ENCODE assay signal across 18 cellular contexts in the genomic region with DNA sequence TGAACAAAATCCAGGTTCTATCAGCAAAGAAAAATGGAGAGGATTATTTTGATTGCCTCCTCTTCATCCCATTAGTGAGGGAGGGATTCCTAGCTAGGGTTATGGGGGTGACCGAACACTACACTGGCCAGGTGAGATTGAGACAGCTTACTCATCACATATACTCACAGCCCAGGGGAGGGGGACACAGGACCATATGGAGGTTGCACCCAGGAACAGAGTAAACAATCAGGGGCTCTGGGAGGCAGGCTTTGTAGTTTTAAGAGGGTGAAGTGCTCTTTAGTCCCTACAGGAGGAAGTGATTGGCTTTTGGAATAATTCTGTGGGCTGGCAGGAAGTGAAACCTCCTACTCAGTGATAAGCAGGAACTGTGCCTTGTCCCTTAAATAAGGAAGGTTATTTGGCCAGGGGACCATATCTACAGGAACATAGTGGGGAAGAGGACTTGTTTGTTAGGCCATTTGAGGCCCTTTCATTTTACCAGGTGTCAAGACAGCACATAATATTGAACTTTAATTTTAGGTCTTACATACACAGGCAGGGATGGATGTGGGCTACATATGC. TPM values are rescaled to one million over a fixed set of nuclear protein-coding genes. Genes with fewer than 3 reads are reported as not detected.
A peak's percentile ranks its signal among the peaks of the same experiment; 100 is the strongest.
DNase-seq lines count a peak whose midpoint lies in the region; ATAC-seq, FAIRE-seq and TF ChIP-seq lines count a peak whose summit lies in the region.
"Had no signal": no experiment of that assay in that cellular context is flagged by ENCODE, and none has a peak within 500 bp of the region (broad histone marks: within the 10 kb centered on the region; RNA-seq: fewer than 3 reads in every experiment).

No MANE protein-coding gene starts in this region.

- H3K27ac ChIP-seq in mammary epithelial cell (ENCODE audit: insufficient read depth, low read depth, low read length) = no peak overlapping the region
- H3K27ac ChIP-seq: ovary, uterus had no signal

- DNase-seq in MCF 10A (ENCODE audit: unreplicated experiment) (no peak), mammary epithelial cell (no peak), NOMO-1 treated with DMSO at 0.1 percent for 48 hours (lab: John Stamatoyannopoulos, UW; ENCODE audit: unreplicated experiment) (peak; percentile 92), urothelium cell line (ENCODE audit: low spot score) (no peak), mucosa of gallbladder (ENCODE audit: low spot score) (no peak)
- peak; percentile 18 for DNase-seq in stimulated activated naive B cell treated with anti-CD40 and anti-IgM and Interleukin-4, amounts not matched to agents 10 μg/mL and 1 μg/mL and 100 μg/mL, for 72 hours
- DNase-seq: activated gamma-delta T cell treated with Interleukin-2 at 50 U/mL for 16 hours; head of caudate nucleus; HFFc6; left cardiac atrium; NCI-H2227 treated with DMSO at 0.1 percent for 48 hours; ovary; SK-N-SH; stimulated activated CD4-positive, alpha-beta T cell treated with anti-CD3 and anti-CD28 coated beads, Interleukin-15, amount 100 ng/mL, for 24 hours; uterus had no signal

- H3K9me3 ChIP-seq in mammary epithelial cell (replicated peaks; ENCODE audit: insufficient read depth, low read length) = peaks cover 4% of the 10 kb centered on the region
- H3K9me3 ChIP-seq: ovary, SK-N-SH, uterus had no signal

- no peak overlapping the region for H3K4me3 Mint-ChIP-seq in MCF 10A (ENCODE audit: unreplicated experiment)
- peak overlapping the region; percentile 55 for H3K4me3 Mint-ChIP-seq in dendritic cell treated with granulocyte-macrophage colony-stimulating factor and Interleukin-4, amounts not matched to agents 40 ng/mL and 50 ng/mL, for 4 days
- H3K4me3 Mint-ChIP-seq in stimulated activated naive B cell treated with anti-CD40 and anti-IgM and Interleukin-4, amounts not matched to agents 10 μg/mL and 1 μg/mL and 100 μg/mL, for 72 hours = peak overlapping the region; percentile 11 to 42
- H3K4me3 Mint-ChIP-seq: HFFc6 had no signal

- WGBS in mammary epithelial cell (ENCODE audit: low coverage, missing lambda C conversion rate) = 100% methylated on average over 1 of the region's 1 CpG

- POLR2A ChIA-PET in MCF 10A (lab: Yijun Ruan, JAX) = interaction anchor here (1.4 kb wide), 1 partner anchor 12 kb away, joined by 6 read pairs; no protein-coding TSS in a partner anchor

- H3K36me3 ChIP-seq in mammary epithelial cell (ENCODE audit: insufficient read depth, low read length) = no peaks in the 10 kb centered on the region
- H3K36me3 ChIP-seq: ovary, uterus had no signal

- no peaks in the 10 kb centered on the region for H3K79me2 ChIP-seq in mammary epithelial cell (ENCODE audit: insufficient read depth, low read length)

- intact Hi-C loops in MCF 10A (cut with micrococcal nuclease) (no loop called here), mammary epithelial cell (cut with micrococcal nuclease) (no loop called here)
- intact Hi-C loops in dendritic cell treated with granulocyte-macrophage colony-stimulating factor and Interleukin-4, amounts not matched to agents 40 ng/mL and 50 ng/mL, for 4 days (cut with micrococcal nuclease) = no loop called here

- no peaks in the 10 kb centered on the region for H3K9me3 Mint-ChIP-seq in MCF 10A (ENCODE audit: unreplicated experiment)
- no peaks in the 10 kb centered on the region for H3K9me3 Mint-ChIP-seq in dendritic cell treated with granulocyte-macrophage colony-stimulating factor and Interleukin-4, amounts not matched to agents 40 ng/mL and 50 ng/mL, for 4 days
- peaks cover 0 to 3% of the 10 kb centered on the region in 2 donors for H3K9me3 Mint-ChIP-seq in stimulated activated naive B cell treated with anti-CD40 and anti-IgM and Interleukin-4, amounts not matched to agents 10 μg/mL and 1 μg/mL and 100 μg/mL, for 72 hours

- dilution Hi-C loops in mammary epithelial cell (cut with HindIII; ENCODE audit: low sequenced_read_pairs) = no loop called here

- H3K36me3 Mint-ChIP-seq in MCF 10A (ENCODE audit: insufficient read depth, unreplicated experiment) = no peaks in the 10 kb centered on the region
- H3K36me3 Mint-ChIP-seq in dendritic cell treated with granulocyte-macrophage colony-stimulating factor and Interleukin-4, amounts not matched to agents 40 ng/mL and 50 ng/mL, for 4 days (ENCODE audit: low read depth) = peaks cover 5% of the 10 kb centered on the region
- H3K36me3 Mint-ChIP-seq in stimulated activated naive B cell treated with anti-CD40 and anti-IgM and Interleukin-4, amounts not matched to agents 10 μg/mL and 1 μg/mL and 100 μg/mL, for 72 hours = no peaks in the 10 kb centered on the region

- H3K4me2 ChIP-seq in mammary epithelial cell (ENCODE audit: insufficient read depth, low read depth, low read length) = no peak overlapping the region
- H3K4me2 ChIP-seq: SK-N-SH had no signal

- peaks cover 2% of the 10 kb centered on the region for H4K20me1 ChIP-seq in mammary epithelial cell (ENCODE audit: insufficient read depth, low read length)

- BruUV-seq in MCF 10A (replicated peaks; lab: Mats Ljungman, UMichigan) (no TSS peak), mammary epithelial cell (replicated peaks; lab: Mats Ljungman, UMichigan) (no TSS peak)

- H3K27me3 Mint-ChIP-seq in MCF 10A (ENCODE audit: insufficient read depth, unreplicated experiment) = no peaks in the 10 kb centered on the region
- H3K27me3 Mint-ChIP-seq in dendritic cell treated with granulocyte-macrophage colony-stimulating factor and Interleukin-4, amounts not matched to agents 40 ng/mL and 50 ng/mL, for 4 days = no peaks in the 10 kb centered on the region
- no peaks in the 10 kb centered on the region for H3K27me3 Mint-ChIP-seq in stimulated activated naive B cell treated with anti-CD40 and anti-IgM and Interleukin-4, amounts not matched to agents 10 μg/mL and 1 μg/mL and 100 μg/mL, for 72 hours

- TF ChIP-seq CTCF in MCF 10A (IDR thresholded peaks at IDR 0.05; ENCODE audit: unreplicated experiment) = no peak
- no peak for TF ChIP-seq CTCF in mammary epithelial cell (conservative IDR thresholded peaks at IDR 0.05 in 1 of 2, IDR thresholded peaks at IDR 0.05 in 1 of 2; ENCODE audit: extremely low read depth in 1 of 2, insufficient read depth in 1 of 2, low read depth in 1 of 2, low read length in 2 of 2)

- peak overlapping the region; percentile 27 for H3K27ac Mint-ChIP-seq in MCF 10A (ENCODE audit: low read depth, unreplicated experiment)
- peak overlapping the region; percentile 64 for H3K27ac Mint-ChIP-seq in dendritic cell treated with granulocyte-macrophage colony-stimulating factor and Interleukin-4, amounts not matched to agents 40 ng/mL and 50 ng/mL, for 4 days
- peak overlapping the region; percentile 68 for H3K27ac Mint-ChIP-seq in stimulated activated naive B cell treated with anti-CD40 and anti-IgM and Interleukin-4, amounts not matched to agents 10 μg/mL and 1 μg/mL and 100 μg/mL, for 72 hours
- H3K27ac Mint-ChIP-seq: HFFc6 had no signal

- ATAC-seq in stimulated activated naive B cell treated with anti-CD40 and anti-IgM and Interleukin-4, amounts not matched to agents 10 μg/mL and 1 μg/mL and 100 μg/mL, for 72 hours (replicated peaks) = peak; percentile 70 to 76
- ATAC-seq in GM19397 (IDR thresholded peaks at IDR 0.05; ENCODE audit: unreplicated experiment) = no peak

- in situ Hi-C loops in mammary epithelial cell (cut with MboI; ENCODE audit: low sequenced_read_pairs in 2 of 2) = no loop called here

- CTCF ChIA-PET in MCF 10A (lab: Yijun Ruan, JAX) (interaction anchor here (6.7 kb wide), 1 partner anchor 18 kb away, joined by 60 read pairs; a partner anchor contains a TSS), mammary epithelial cell (lab: Charles Lee; ENCODE audit: low non-redundant PET) (no interaction called here)

- H3K4me1 ChIP-seq in mammary epithelial cell (ENCODE audit: insufficient read depth, low read length) = peaks cover 14% of the 10 kb centered on the region
- H3K4me1 ChIP-seq: uterus had no signal

- FAIRE-seq in urothelium cell line (lab: Jason Lieb, UNC) = no peak
- FAIRE-seq: endothelial cell of umbilical vein had no signal

- H3K27me3 ChIP-seq in mammary epithelial cell (ENCODE audit: insufficient read depth, low read length) = peaks cover 9% of the 10 kb centered on the region
- H3K27me3 ChIP-seq: ovary, uterus had no signal

- no peak overlapping the region for H3K9ac ChIP-seq in mammary epithelial cell (ENCODE audit: insufficient read depth, low read length)
- H3K9ac ChIP-seq: SK-N-SH had no signal

- H2AFZ ChIP-seq in mammary epithelial cell (ENCODE audit: low read depth, low read length) = no peak overlapping the region

- peaks cover 13% of the 10 kb centered on the region for H3K4me1 Mint-ChIP-seq in MCF 10A (ENCODE audit: insufficient read depth, unreplicated experiment)
- peaks cover 93% of the 10 kb centered on the region for H3K4me1 Mint-ChIP-seq in dendritic cell treated with granulocyte-macrophage colony-stimulating factor and Interleukin-4, amounts not matched to agents 40 ng/mL and 50 ng/mL, for 4 days (ENCODE audit: low read depth)
- peaks cover 27 to 46% of the 10 kb centered on the region in 2 donors for H3K4me1 Mint-ChIP-seq in stimulated activated naive B cell treated with anti-CD40 and anti-IgM and Interleukin-4, amounts not matched to agents 10 μg/mL and 1 μg/mL and 100 μg/mL, for 72 hours

- no peak overlapping the region for H3K4me3 ChIP-seq in mammary epithelial cell (replicated peaks in 1 of 3; ENCODE audit: insufficient read depth in 1 of 3, low read depth in 2 of 3, low read length in 3 of 3)
- H3K4me3 ChIP-seq: ovary, uterus had no signal

RNA-seq across cellular contexts. Expression of a gene that starts 17.5 kb away (rescaled TPM):
- 9.9 and 10.6 TPM in 2 replicates for total RNA-seq in MCF 10A (2022)
- total RNA-seq in mammary epithelial cell = 1 to 10 TPM; 2.7 to 5.6 TPM
- polyA plus RNA-seq in mammary epithelial cell = 4.5 TPM
- 6.4 TPM for polyA minus RNA-seq in mammary epithelial cell
- total RNA-seq in mucosa of gallbladder = 11.0 TPM

RNA-seq across cellular contexts. Expression of a gene that starts 40.8 kb away (rescaled TPM):
- total RNA-seq in MCF 10A (2022) = 52.2 and 62.2 TPM in 2 replicates
- total RNA-seq in mammary epithelial cell = 10 to 100 TPM; 43.2 to 44.9 TPM
- polyA plus RNA-seq in mammary epithelial cell = 53.1 TPM
- 15.9 TPM for polyA minus RNA-seq in mammary epithelial cell
- 57.2 TPM for total RNA-seq in mucosa of gallbladder

Comparison
In these comparisons a context has a peak if more than half of its experiments do, and no peak if none do; other contexts are left out.
1. DNase-seq: peak in NOMO-1 treated with DMSO at 0.1 percent for 48 hours (single experiment) and stimulated activated naive B cell treated with anti-CD40 and anti-IgM and Interleukin-4, amounts not matched to agents 10 μg/mL and 1 μg/mL and 100 μg/mL, for 72 hours (single experiment); none in MCF 10A (single experiment), mammary epithelial cell (single experiment), urothelium cell line (single experiment) and mucosa of gallbladder (single experiment).
2. Peak in every context shown above with its lines, with median percentiles within 50 percentile points of each other: H3K27ac Mint-ChIP-seq.